ENCODE assay signal across 1 cellular context in the genomic region with DNA sequence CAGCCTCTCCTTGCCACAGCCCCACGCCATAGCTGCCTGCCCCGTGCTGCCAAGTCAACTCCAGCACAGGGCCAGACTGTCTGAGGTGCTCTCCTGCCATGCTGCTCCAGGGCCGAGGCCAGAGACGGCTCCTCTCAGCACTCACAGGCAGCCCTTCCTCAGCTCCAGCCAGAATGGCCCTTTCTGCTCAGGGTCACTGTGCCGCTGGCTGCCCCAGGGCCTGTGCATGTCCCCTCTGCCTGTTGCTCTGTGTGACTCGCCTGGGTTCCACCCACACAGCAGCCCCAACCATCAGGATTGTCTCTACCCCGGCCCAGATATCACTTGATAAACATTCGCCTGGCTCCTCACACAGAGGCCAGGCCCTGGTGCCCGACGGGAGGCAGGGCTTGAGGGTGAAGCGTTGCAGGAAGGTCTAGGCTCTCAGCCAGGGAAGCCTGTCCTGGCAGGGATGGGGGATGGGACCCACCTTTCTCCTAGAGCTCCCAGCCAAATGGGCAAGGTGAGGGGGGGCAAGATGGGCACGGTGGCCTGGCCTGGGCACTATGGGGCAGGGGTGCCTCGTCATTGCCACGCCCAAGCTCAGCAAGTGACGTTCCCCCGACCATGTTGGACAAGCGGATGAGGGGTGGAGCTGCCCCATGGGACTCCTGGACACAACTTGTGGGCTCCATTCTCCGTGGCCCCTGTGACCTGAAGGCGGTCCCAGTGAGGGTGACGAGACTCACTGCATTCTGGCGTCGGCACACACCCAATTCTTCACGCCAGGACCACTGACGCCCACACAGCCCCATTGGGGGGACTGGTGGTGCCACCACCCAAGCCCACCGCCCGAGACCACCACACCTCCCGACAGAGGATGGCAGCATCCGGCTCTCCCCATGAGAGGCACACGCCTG.
TF ChIP-seq lines count a peak whose summit lies in the region.

No MANE protein-coding gene starts in this region.

TF ChIP-seq in H1, 55 proteins besides CTCF, POLR2A, EP300 and RAD21:
- TF ChIP-seq TEAD4 (IDR thresholded peaks at IDR 0.05; ENCODE audit: low read depth, low read length) (no peak), SP2 (IDR thresholded peaks at IDR 0.05; ENCODE audit: low read length) (no peak), CREB1 (IDR thresholded peaks at IDR 0.05) (no peak), SAP30 (IDR thresholded peaks at IDR 0.05; ENCODE audit: insufficient read depth, insufficient replicate concordance, low read length) (no peak), TAF7 (optimal IDR thresholded peaks at IDR 0.05; ENCODE audit: borderline replicate concordance, low read depth, low read length) (no peak), NRF1 (IDR thresholded peaks at IDR 0.05; ENCODE audit: low read depth, low read length) (no peak), RBBP5 (IDR thresholded peaks at IDR 0.05; ENCODE audit: borderline replicate concordance, low read depth, low read length) (no peak)
